ENCODE assay signal across 23 cellular contexts in the genomic region with DNA sequence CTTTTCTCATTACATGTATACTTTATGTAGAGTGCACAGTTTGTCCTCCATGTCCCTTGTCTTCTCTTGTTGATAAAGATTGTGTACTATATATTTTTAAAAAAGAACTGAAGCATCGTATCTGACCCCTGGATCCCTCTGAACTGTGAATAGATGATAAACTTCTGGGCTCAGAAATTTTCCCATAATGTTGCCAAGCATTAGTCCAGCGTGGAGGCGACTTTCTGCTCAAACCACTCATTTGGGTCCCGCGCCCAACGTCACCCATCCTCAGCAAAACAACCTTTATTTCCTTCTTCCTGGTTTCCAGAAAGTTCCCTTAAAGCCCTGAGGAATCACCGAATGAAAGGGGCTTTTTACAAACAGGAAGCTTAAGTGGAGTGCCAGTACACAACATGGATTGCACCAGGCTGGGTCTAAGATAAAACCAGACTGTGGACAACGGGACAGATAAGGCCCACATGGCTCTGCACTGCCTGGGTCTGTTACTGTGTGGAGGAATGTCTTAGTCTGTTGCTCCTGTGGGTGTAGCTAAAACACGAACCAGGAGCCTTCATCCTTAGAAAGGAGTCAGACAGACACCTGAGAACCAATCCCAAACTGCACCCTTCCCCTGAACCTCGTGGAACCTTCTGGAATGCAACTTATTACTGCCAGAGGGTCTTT. TPM values are rescaled to one million over a fixed set of nuclear protein-coding genes. Genes with fewer than 3 reads are reported as not detected.
DNase-seq lines count a peak whose midpoint lies in the region; ATAC-seq, FAIRE-seq and TF ChIP-seq lines count a peak whose summit lies in the region.
"Had no signal": no experiment of that assay in that cellular context is flagged by ENCODE, and none has a peak within 500 bp of the region (broad histone marks: within the 10 kb centered on the region; RNA-seq: fewer than 3 reads in every experiment).

No MANE protein-coding gene starts in this region.

- H3K27ac Mint-ChIP-seq in mesothelial cell of epicardium, result peak overlapping the region; percentile 90
- H3K27ac Mint-ChIP-seq: activated naive CD8-positive, alpha-beta T cell treated with anti-CD3 and anti-CD28 coated beads, Interleukin-2, amount 10 ng/mL, durations not matched to agents 7 days and 5 days; activated T-helper 2 cell treated with anti-CD3 and anti-CD28 coated beads, Interferon-gamma antibody, Interleukin-2, Interleukin-4, amounts not matched to agents 10 μg/mL and 5 μg/mL and 100 μg/mL, durations not matched to agents 14 hours and 24 hours and 36 hours; dendritic cell treated with granulocyte-macrophage colony-stimulating factor and Interleukin-4, amounts not matched to agents 40 ng/mL and 50 ng/mL, for 4 days had no signal

- no peaks in the 10 kb centered on the region for H3K27me3 ChIP-seq in RWPE2 (ENCODE audit: insufficient read depth, poor library complexity, severe bottlenecking)
- H3K27me3 ChIP-seq in endothelial cell of umbilical vein (ENCODE audit: control insufficient read depth in 2 of 2, insufficient read depth in 2 of 2, low read length in 2 of 2), result no peaks in the 10 kb centered on the region
- no peaks in the 10 kb centered on the region for H3K27me3 ChIP-seq in gastrocnemius medialis
- H3K27me3 ChIP-seq: brain microvascular endothelial cell, MG63, pancreas had no signal

- in situ Hi-C loops in gastrocnemius medialis (cut with MboI; ENCODE audit: low sequenced_read_pairs in 4 of 4), result no loop called here

- DNase-seq in A549 (ENCODE audit: low read depth in 1 of 2, low spot score in 1 of 2) (no peak), RWPE2 (ENCODE audit: low spot score) (no peak), endothelial cell of umbilical vein (ENCODE audit: low read depth, low spot score) (peak; percentile 38), mesothelial cell of epicardium (ENCODE audit: low spot score in 2 of 2, unreplicated experiment in 2 of 2) (no peak), A172 (ENCODE audit: low spot score) (no peak), NCI-H1417 (lab: John Stamatoyannopoulos, UW) (no peak), gastrocnemius medialis (no peak)
- DNase-seq: activated CD4-positive, alpha-beta T cell treated with anti-CD3 and anti-CD28 coated beads for 4 hours; activated naive CD8-positive, alpha-beta T cell treated with anti-CD3 and anti-CD28 coated beads, Interleukin-2, amount 10 ng/mL, durations not matched to agents 7 days and 5 days; brain microvascular endothelial cell; C1 segment of cervical spinal cord; H7; MG63; NCI-H1436 treated with DMSO at 0.1 percent for 48 hours; NCI-H774; pancreas; stimulated activated CD4-positive, alpha-beta T cell treated with anti-CD3 and anti-CD28 coated beads, Interleukin-1b, Interleukin-23, amount 100 ng/mL, for 48 hours; stimulated activated naive CD8-positive, alpha-beta T cell treated with anti-CD3 and anti-CD28 coated beads, Interleukin-15, Interleukin-2, amounts not matched to agents 100 U/mL and 50 U/mL, for 24 hours had no signal

- H3K36me3 ChIP-seq in RWPE2 (ENCODE audit: low read depth) (peaks cover 11% of the 10 kb centered on the region), endothelial cell of umbilical vein (ENCODE audit: control insufficient read depth in 2 of 2, extremely low read depth in 1 of 2, insufficient read depth in 2 of 2, low read length in 2 of 2) (no peaks in the 10 kb centered on the region), gastrocnemius medialis (no peaks in the 10 kb centered on the region)
- H3K36me3 ChIP-seq: brain microvascular endothelial cell, MG63, pancreas had no signal

- H3K9me3 Mint-ChIP-seq in mesothelial cell of epicardium, result peaks cover 12% of the 10 kb centered on the region
- H3K9me3 Mint-ChIP-seq: activated T-helper 2 cell treated with anti-CD3 and anti-CD28 coated beads, Interferon-gamma antibody, Interleukin-2, Interleukin-4, amounts not matched to agents 10 μg/mL and 5 μg/mL and 100 μg/mL, durations not matched to agents 14 hours and 24 hours and 36 hours; dendritic cell treated with granulocyte-macrophage colony-stimulating factor and Interleukin-4, amounts not matched to agents 40 ng/mL and 50 ng/mL, for 4 days had no signal

- ATAC-seq in A549, result no peak
- no peak for ATAC-seq in RWPE2 (ENCODE audit: low read depth)
- no peak for ATAC-seq in gastrocnemius medialis
- no peak for ATAC-seq in HG02870 (IDR thresholded peaks at IDR 0.05; ENCODE audit: unreplicated experiment)
- ATAC-seq: pancreas; stimulated activated naive CD8-positive, alpha-beta T cell treated with anti-CD3 and anti-CD28 coated beads, Interleukin-15, Interleukin-2, amounts not matched to agents 100 U/mL and 50 U/mL, for 24 hours had no signal

- TF ChIP-seq CTCF in A549 (IDR thresholded peaks at IDR 0.05) (no peak), RWPE2 (IDR thresholded peaks at IDR 0.05; ENCODE audit: poor library complexity, severe bottlenecking) (no peak), endothelial cell of umbilical vein (IDR thresholded peaks at IDR 0.05; ENCODE audit: extremely low read depth in 1 of 2, insufficient read depth in 1 of 2, low read depth in 1 of 2, low read length in 2 of 2) (no peak), mesothelial cell of epicardium (IDR thresholded peaks at IDR 0.05; ENCODE audit: unreplicated experiment) (no peak), gastrocnemius medialis (IDR thresholded peaks at IDR 0.05 in 4 of 5, conservative IDR thresholded peaks at IDR 0.05 in 1 of 5) (no peak)

- no peak for TF ChIP-seq POLR2A in A549 (IDR thresholded peaks at IDR 0.05; ENCODE audit: low read length)
- no peak for TF ChIP-seq POLR2A in endothelial cell of umbilical vein (IDR thresholded peaks at IDR 0.05; ENCODE audit: low read depth, low read length)
- no peak for TF ChIP-seq POLR2A in gastrocnemius medialis (IDR thresholded peaks at IDR 0.05)

- CTCF ChIA-PET in A549 (lab: Yijun Ruan, JAX), result interaction anchor here (0.6 to 2.3 kb wide), 2 partner anchors 13 to 36 kb away, joined by 3 to 10 read pairs; no protein-coding TSS in a partner anchor
- CTCF ChIA-PET in endothelial cell of umbilical vein (lab: Charles Lee), result no interaction called here

- H3K4me1 ChIP-seq in A549 (peaks cover 70% of the 10 kb centered on the region), RWPE2 (ENCODE audit: insufficient read depth, poor library complexity, severe bottlenecking) (peaks cover 54% of the 10 kb centered on the region), endothelial cell of umbilical vein (ENCODE audit: control insufficient read depth, extremely low read depth, insufficient read depth, low read length) (peaks cover 34% of the 10 kb centered on the region), gastrocnemius medialis (no peaks in the 10 kb centered on the region)
- H3K4me1 ChIP-seq: pancreas had no signal

- H3K9me1 ChIP-seq in endothelial cell of umbilical vein (replicated peaks; ENCODE audit: control insufficient read depth, extremely low read depth, insufficient read depth, low read length), result no peaks in the 10 kb centered on the region

- POLR2A ChIA-PET in A549 (lab: Yijun Ruan, JAX) (no interaction called here), endothelial cell of umbilical vein (lab: Charles Lee) (no interaction called here)

- H3K4me1 Mint-ChIP-seq in mesothelial cell of epicardium, result peaks cover 36% of the 10 kb centered on the region
- H3K4me1 Mint-ChIP-seq: activated naive CD8-positive, alpha-beta T cell treated with anti-CD3 and anti-CD28 coated beads, Interleukin-2, amount 10 ng/mL, durations not matched to agents 7 days and 5 days had no signal

- intact Hi-C loops in endothelial cell of umbilical vein (cut with micrococcal nuclease), result loop anchor here (5.0 kb wide), 1 partner anchor 69 kb away; no protein-coding TSS in a partner anchor
- intact Hi-C loops in gastrocnemius medialis (cut with DNase I; ENCODE audit: low total_unique reads), result no loop called here

- H4K20me1 ChIP-seq in endothelial cell of umbilical vein (replicated peaks; ENCODE audit: control insufficient read depth, extremely low read depth, insufficient read depth, low read length), result no peaks in the 10 kb centered on the region

- no peak overlapping the region for H3K4me2 ChIP-seq in A549
- no peak overlapping the region for H3K4me2 ChIP-seq in endothelial cell of umbilical vein (ENCODE audit: insufficient read depth, low read length)

- H2AFZ ChIP-seq in endothelial cell of umbilical vein (ENCODE audit: low read depth, low read length), result no peak overlapping the region

- no peak for TF ChIP-seq EP300 in A549 (IDR thresholded peaks at IDR 0.05)

- H3K4me3 ChIP-seq in A549, result no peak overlapping the region
- no peak overlapping the region for H3K4me3 ChIP-seq in RWPE2 (ENCODE audit: severe bottlenecking)
- H3K4me3 ChIP-seq in endothelial cell of umbilical vein (replicated peaks in 1 of 3; ENCODE audit: insufficient read depth in 1 of 3, low read depth in 1 of 3, low read length in 3 of 3), result no peak overlapping the region
- no peak overlapping the region for H3K4me3 ChIP-seq in gastrocnemius medialis
- H3K4me3 ChIP-seq: MG63, pancreas had no signal

- H3K27me3 Mint-ChIP-seq in mesothelial cell of epicardium (ENCODE audit: low read depth), result peaks cover 12% of the 10 kb centered on the region
- H3K27me3 Mint-ChIP-seq: activated naive CD8-positive, alpha-beta T cell treated with anti-CD3 and anti-CD28 coated beads, Interleukin-2, amount 10 ng/mL, durations not matched to agents 7 days and 5 days; dendritic cell treated with granulocyte-macrophage colony-stimulating factor and Interleukin-4, amounts not matched to agents 40 ng/mL and 50 ng/mL, for 4 days had no signal

- no peaks in the 10 kb centered on the region for H3K9me3 ChIP-seq in A549
- H3K9me3 ChIP-seq in RWPE2 (ENCODE audit: severe bottlenecking), result no peaks in the 10 kb centered on the region
- no peaks in the 10 kb centered on the region for H3K9me3 ChIP-seq in endothelial cell of umbilical vein (replicated peaks; ENCODE audit: control insufficient read depth, insufficient read depth, low read length)
- no peaks in the 10 kb centered on the region for H3K9me3 ChIP-seq in gastrocnemius medialis
- H3K9me3 ChIP-seq: MG63, pancreas had no signal

- dilution Hi-C loops in endothelial cell of umbilical vein (cut with MboI; ENCODE audit: extremely low pct_ligation_motif_present, low sequenced_read_pairs), result no loop called here

- no peak overlapping the region for H3K4me3 Mint-ChIP-seq in mesothelial cell of epicardium
- H3K4me3 Mint-ChIP-seq: activated naive CD8-positive, alpha-beta T cell treated with anti-CD3 and anti-CD28 coated beads, Interleukin-2, amount 10 ng/mL, durations not matched to agents 7 days and 5 days; dendritic cell treated with granulocyte-macrophage colony-stimulating factor and Interleukin-4, amounts not matched to agents 40 ng/mL and 50 ng/mL, for 4 days had no signal

- H3K36me3 Mint-ChIP-seq in mesothelial cell of epicardium, result peaks cover 4% of the 10 kb centered on the region

- H3K27ac ChIP-seq in A549 (peak overlapping the region; percentile 56 to 83; a peak in 5 of 6 replicates), RWPE2 (ENCODE audit: poor library complexity, severe bottlenecking) (peak overlapping the region; percentile 91), endothelial cell of umbilical vein (ENCODE audit: insufficient read depth, low read depth, low read length) (peak overlapping the region; percentile 68), gastrocnemius medialis (no peak overlapping the region)
- H3K27ac ChIP-seq: brain microvascular endothelial cell had no signal

- no TSS peak for BruUV-seq in endothelial cell of umbilical vein (replicated peaks; lab: Mats Ljungman, UMichigan)

- peaks cover 69% of the 10 kb centered on the region for H3K79me2 ChIP-seq in endothelial cell of umbilical vein (ENCODE audit: control insufficient read depth, insufficient read depth, low read length)

- 80% methylated on average over 10 of the region's 10 CpGs for WGBS in A549 (ENCODE audit: missing lambda C conversion rate)

- no peak for TF ChIP-seq RAD21 in A549 (conservative IDR thresholded peaks at IDR 0.05 in 1 of 2, IDR thresholded peaks at IDR 0.05 in 1 of 2)

- H3K9ac ChIP-seq in endothelial cell of umbilical vein (replicated peaks; ENCODE audit: extremely low read depth, insufficient read depth, low read length), result no peak overlapping the region

- FAIRE-seq in A549 (lab: Jason Lieb, UNC), result no peak
- FAIRE-seq in endothelial cell of umbilical vein (lab: Jason Lieb, UNC), result no peak
- FAIRE-seq: pancreas had no signal

RNA-seq across cellular contexts. Expression of a gene that starts 15.6 kb away (rescaled TPM):
- polyA plus RNA-seq in A549 (2011; rRNA removed), result 41.1 and 45.5 TPM in 2 replicates
- 14.5 and 15.7 TPM in 2 replicates for polyA plus RNA-seq in A549 (2012; cell fraction: cytosol; rRNA removed)
- 13.0 and 15.6 TPM in 2 replicates for polyA plus RNA-seq in A549 (2012; cell fraction: nucleus; rRNA removed)
- 42.3 to 50.4 TPM (median 48.0 TPM) in 3 replicates for polyA plus RNA-seq in A549 (2017; fragmentation: RNase III; extraction: RNeasy Plus Mini Kit Qiagen cat#74134 plus additional on column Dnase treatment)
- polyA minus RNA-seq in A549 (2011; rRNA and poly(A)+ RNA removed), result 22.8 and 29.4 TPM in 2 replicates
- total RNA-seq in endothelial cell of umbilical vein, result 31.7 and 38.6 TPM in 2 replicates
- 22.8 and 29.8 TPM in 2 replicates for polyA plus RNA-seq in endothelial cell of umbilical vein
- polyA plus RNA-seq in endothelial cell of umbilical vein (2011; cell fraction: cytosol; rRNA removed), result 28.8 and 32.0 TPM in 2 replicates
- polyA plus RNA-seq in endothelial cell of umbilical vein (2011; cell fraction: nucleus; rRNA removed), result 31.4 and 32.5 TPM in 2 replicates
- polyA plus RNA-seq in endothelial cell of umbilical vein (2012), result 48.2 and 52.3 TPM in 2 replicates
- polyA minus RNA-seq in endothelial cell of umbilical vein, result 29.1 and 34.6 TPM in 2 replicates
- polyA minus RNA-seq in endothelial cell of umbilical vein (2011; cell fraction: cytosol; rRNA and poly(A)+ RNA removed), result 33.8 TPM
- polyA minus RNA-seq in endothelial cell of umbilical vein (2011; cell fraction: nucleus; rRNA and poly(A)+ RNA removed), result 62.3 and 65.1 TPM in 2 replicates
- total RNA-seq in mesothelial cell of epicardium, result 2.1 to 3.8 TPM (median 3.1 TPM) in 3 replicates
- 1.1 and 2.5 TPM in 2 replicates for total RNA-seq in A172 (2014; rRNA removed; shearing (Covaris generic))
- 10 to 100 TPM in 2 of 4 donors, 1 to 10 TPM in 2; 9.2 to 15.8 (median 12.1) TPM for total RNA-seq in gastrocnemius medialis
- total RNA-seq: G401, OCI-LY7 had no signal

RNA-seq across cellular contexts. Expression of a gene that starts 35.3 kb away (rescaled TPM):
- 8.7 and 9.0 TPM in 2 replicates for polyA plus RNA-seq in A549 (2011; rRNA removed)
- polyA plus RNA-seq in A549 (2012; cell fraction: cytosol; rRNA removed), result 4.8 and 6.7 TPM in 2 replicates
- 14.2 and 16.0 TPM in 2 replicates for polyA plus RNA-seq in A549 (2012; cell fraction: nucleus; rRNA removed)
- polyA plus RNA-seq in A549 (2017; fragmentation: RNase III; extraction: RNeasy Plus Mini Kit Qiagen cat#74134 plus additional on column Dnase treatment), result 9.5 to 10.3 TPM (median 10.1 TPM) in 3 replicates
- 21.2 and 22.7 TPM in 2 replicates for polyA minus RNA-seq in A549 (2011; rRNA and poly(A)+ RNA removed)
- 21.4 and 27.3 TPM in 2 replicates for total RNA-seq in endothelial cell of umbilical vein
- 8.0 and 8.3 TPM in 2 replicates for polyA plus RNA-seq in endothelial cell of umbilical vein
- polyA plus RNA-seq in endothelial cell of umbilical vein (2011; cell fraction: cytosol; rRNA removed), result 6.2 and 6.3 TPM in 2 replicates
- 19.7 and 22.7 TPM in 2 replicates for polyA plus RNA-seq in endothelial cell of umbilical vein (2011; cell fraction: nucleus; rRNA removed)
- polyA plus RNA-seq in endothelial cell of umbilical vein (2012), result 11.0 and 11.1 TPM in 2 replicates
- 21.8 and 25.2 TPM in 2 replicates for polyA minus RNA-seq in endothelial cell of umbilical vein
- 14.5 TPM for polyA minus RNA-seq in endothelial cell of umbilical vein (2011; cell fraction: cytosol; rRNA and poly(A)+ RNA removed)
- polyA minus RNA-seq in endothelial cell of umbilical vein (2011; cell fraction: nucleus; rRNA and poly(A)+ RNA removed), result 27.3 and 29.6 TPM in 2 replicates
- total RNA-seq in mesothelial cell of epicardium, result 21.8 to 23.4 TPM (median 22.2 TPM) in 3 replicates
- total RNA-seq in A172 (2014; rRNA removed; shearing (Covaris generic)), result 16.7 and 20.9 TPM in 2 replicates
- 10 to 100 TPM; 13.7 to 17.7 (median 15.2) TPM for total RNA-seq in gastrocnemius medialis

Comparison
In these comparisons a context has a peak if more than half of its experiments do, and no peak if none do; other contexts are left out.
1. H3K27ac ChIP-seq: peak in A549 (2 of 2), RWPE2 (single experiment) and endothelial cell of umbilical vein (single experiment); none in gastrocnemius medialis (0 of 4).